ENCODE assay signal across 30 cellular contexts in the genomic region with DNA sequence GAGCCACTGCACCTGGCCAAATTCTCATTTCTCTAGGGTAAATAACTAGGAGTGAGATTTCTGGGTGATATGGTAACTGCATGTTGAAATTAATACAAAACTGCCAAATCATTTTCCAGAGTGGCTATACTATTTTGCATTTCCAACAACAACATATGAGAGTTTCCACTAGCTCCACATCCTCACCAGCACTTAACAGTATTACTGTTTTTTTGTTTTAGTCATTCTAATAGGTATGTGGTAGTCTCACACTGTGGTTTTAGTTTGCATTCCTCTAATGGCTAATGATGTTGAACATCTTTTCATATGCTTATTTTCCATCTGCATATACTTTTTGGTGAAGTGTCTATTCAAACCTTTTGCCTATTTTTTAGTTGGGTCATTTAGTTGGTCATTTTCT. TPM values are rescaled to one million over a fixed set of nuclear protein-coding genes. Genes with fewer than 3 reads are reported as not detected.
DNase-seq lines count a peak whose midpoint lies in the region; ATAC-seq and TF ChIP-seq lines count a peak whose summit lies in the region.
"Had no signal": no experiment of that assay in that cellular context is flagged by ENCODE, and none has a peak within 500 bp of the region (broad histone marks: within the 10 kb centered on the region; RNA-seq: fewer than 3 reads in every experiment).

No MANE protein-coding gene starts in this region.

- POLR2A ChIA-PET in activated B cell treated with CpG ODN at 0.5 μM for 24 hours (lab: Charles Lee): interaction anchor here (0.6 to 19.6 kb wide), 11 partner anchors 10 to 566 kb away, joined by 3 to 2953 read pairs (median 5); no protein-coding TSS in a partner anchor

- H3K27ac ChIP-seq in iPS-20b (ENCODE audit: low read length): peak overlapping the region; percentile 21
- no peak overlapping the region for H3K27ac ChIP-seq in prostate gland
- H3K27ac ChIP-seq: heart right ventricle, neutrophil had no signal

- peaks cover 74% of the 10 kb centered on the region for H3K4me1 Mint-ChIP-seq in activated T-cell treated with anti-CD3 and anti-CD28 coated beads, Interleukin-2, amount 50 U/mL, for 72 hours (ENCODE audit: low read depth)
- H3K4me1 Mint-ChIP-seq in activated B cell treated with CpG ODN at 0.5 μM for 24 hours: peaks cover 61% of the 10 kb centered on the region
- peaks cover 71% of the 10 kb centered on the region for H3K4me1 Mint-ChIP-seq in stimulated activated naive CD8-positive, alpha-beta T cell treated with anti-CD3 and anti-CD28 coated beads, Interleukin-15, amount 100 ng/mL, for 72 hours

- no peak for DNase-seq in activated T-cell treated with anti-CD3 and anti-CD28 coated beads, Interleukin-2, amount 50 U/mL, for 72 hours
- DNase-seq in activated T-cell treated with anti-CD3 and anti-CD28 coated beads, Interleukin-2, amount 50 U/mL, for 1 hour: no peak
- DNase-seq in activated B cell treated with CpG ODN at 0.5 μM for 24 hours (no peak), prostate gland (ENCODE audit: low spot score) (no peak), HUDEP-2 (lab: John Stamatoyannopoulos, UW; ENCODE audit: unreplicated experiment in 76 of 76) (no peak), sciatic nerve (ENCODE audit: low spot score) (no peak)
- DNase-seq in stimulated activated naive CD8-positive, alpha-beta T cell treated with anti-CD3 and anti-CD28 coated beads, Interleukin-15, amount 100 ng/mL, for 72 hours: no peak
- DNase-seq: activated CD4-positive, alpha-beta T cell treated with anti-CD3 and anti-CD28 coated beads, Interleukin-2, amount 50 U/mL, for 1 hour; activated CD8-positive, alpha-beta memory T cell treated with anti-CD3 and anti-CD28 coated beads, Interleukin-2, amount 50 U/mL, for 48 hours; activated gamma-delta T cell treated with Interleukin-2 at 50 U/mL for 16 hours; anterior cingulate cortex; BE2C; cortex of kidney; foreskin fibroblast; heart right ventricle; mucosa of descending colon; NCI-H1092 treated with DMSO at 0.1 percent for 48 hours; NCI-H1930; NCI-H524; PC-3; sigmoid colon; stimulated activated CD4-positive, alpha-beta T cell treated with anti-CD3 and anti-CD28 coated beads, Interleukin-4, amount 100 ng/mL, for 4 hours; stimulated activated naive CD4-positive, alpha-beta T cell treated with Interleukin-2 at 50 U/mL for 16 hours had no signal

- peak overlapping the region in 1 of 2 donors; percentile 3 for H3K4me3 Mint-ChIP-seq in activated T-cell treated with anti-CD3 and anti-CD28 coated beads, Interleukin-2, amount 50 U/mL, for 72 hours
- H3K4me3 Mint-ChIP-seq in activated B cell treated with CpG ODN at 0.5 μM for 24 hours: peak overlapping the region; percentile 16
- H3K4me3 Mint-ChIP-seq in stimulated activated naive CD8-positive, alpha-beta T cell treated with anti-CD3 and anti-CD28 coated beads, Interleukin-15, amount 100 ng/mL, for 72 hours: peak overlapping the region in 1 of 2 donors; percentile 23

- H3K9ac ChIP-seq in iPS-20b (ENCODE audit: low read depth, low read length): no peak overlapping the region

- H3K27me3 ChIP-seq in iPS-20b (ENCODE audit: insufficient read depth, low read length): no peaks in the 10 kb centered on the region
- H3K27me3 ChIP-seq in prostate gland (replicated peaks; ENCODE audit: insufficient read depth): no peaks in the 10 kb centered on the region
- H3K27me3 ChIP-seq: heart right ventricle, sigmoid colon had no signal

- H3K9me3 ChIP-seq in iPS-20b (ENCODE audit: insufficient read depth, low read depth, low read length) (peaks cover 15% of the 10 kb centered on the region; the same call in 1 of the 2 replicates), prostate gland (no peaks in the 10 kb centered on the region)
- H3K9me3 ChIP-seq: BE2C, neutrophil, sigmoid colon had no signal

- intact Hi-C loops in activated B cell treated with CpG ODN at 0.5 μM for 24 hours (cut with micrococcal nuclease) (no loop called here), prostate gland (cut with DNase I) (loop anchor here (5.0 kb wide), 1 partner anchor 656 kb away; no protein-coding TSS in a partner anchor), sciatic nerve (cut with DNase I) (no loop called here)

- peak overlapping the region; percentile 12 for H3K27ac Mint-ChIP-seq in activated T-cell treated with anti-CD3 and anti-CD28 coated beads, Interleukin-2, amount 50 U/mL, for 72 hours
- peak overlapping the region; percentile 99 for H3K27ac Mint-ChIP-seq in activated B cell treated with CpG ODN at 0.5 μM for 24 hours
- H3K27ac Mint-ChIP-seq in stimulated activated naive CD8-positive, alpha-beta T cell treated with anti-CD3 and anti-CD28 coated beads, Interleukin-15, amount 100 ng/mL, for 72 hours: peak overlapping the region; percentile 81 to 94
- H3K27ac Mint-ChIP-seq: progenitor cell of endocrine pancreas had no signal

- H3K4me3 ChIP-seq in iPS-20b (ENCODE audit: low read length) (no peak overlapping the region), prostate gland (no peak overlapping the region)
- H3K4me3 ChIP-seq: HAP-1, heart right ventricle, lung, mucosa of descending colon, sigmoid colon had no signal

- TF ChIP-seq POLR2A in prostate gland (IDR thresholded peaks at IDR 0.05): no peak

- H3K9me3 Mint-ChIP-seq in activated T-cell treated with anti-CD3 and anti-CD28 coated beads, Interleukin-2, amount 50 U/mL, for 72 hours: peaks cover 9 to 10% of the 10 kb centered on the region in 2 donors
- H3K9me3 Mint-ChIP-seq in activated B cell treated with CpG ODN at 0.5 μM for 24 hours: peaks cover 7% of the 10 kb centered on the region
- H3K9me3 Mint-ChIP-seq in stimulated activated naive CD8-positive, alpha-beta T cell treated with anti-CD3 and anti-CD28 coated beads, Interleukin-15, amount 100 ng/mL, for 72 hours: peaks cover 14 to 18% of the 10 kb centered on the region in 2 donors

- ATAC-seq in activated T-cell treated with anti-CD3 and anti-CD28 coated beads, Interleukin-2, amount 50 U/mL, for 72 hours (replicated peaks in 1 of 2): no peak
- ATAC-seq in activated B cell treated with CpG ODN at 0.5 μM for 24 hours (ENCODE audit: low read depth): no peak
- ATAC-seq in stimulated activated naive CD8-positive, alpha-beta T cell treated with anti-CD3 and anti-CD28 coated beads, Interleukin-15, amount 100 ng/mL, for 72 hours: no peak
- ATAC-seq in sciatic nerve: no peak
- ATAC-seq: esophagus mucosa, heart right ventricle, mucosa of descending colon, PC-3, Right ventricle myocardium inferior had no signal

- H3K36me3 ChIP-seq in iPS-20b (ENCODE audit: insufficient read depth, low read depth, low read length) (no peaks in the 10 kb centered on the region), prostate gland (no peaks in the 10 kb centered on the region)
- H3K36me3 ChIP-seq: BE2C, HAP-1, heart right ventricle, neutrophil, sigmoid colon had no signal

- no peaks in the 10 kb centered on the region for H3K27me3 Mint-ChIP-seq in activated T-cell treated with anti-CD3 and anti-CD28 coated beads, Interleukin-2, amount 50 U/mL, for 72 hours (ENCODE audit: low read depth)
- H3K27me3 Mint-ChIP-seq in activated B cell treated with CpG ODN at 0.5 μM for 24 hours: no peaks in the 10 kb centered on the region
- H3K27me3 Mint-ChIP-seq in stimulated activated naive CD8-positive, alpha-beta T cell treated with anti-CD3 and anti-CD28 coated beads, Interleukin-15, amount 100 ng/mL, for 72 hours: no peaks in the 10 kb centered on the region
- H3K27me3 Mint-ChIP-seq: progenitor cell of endocrine pancreas had no signal

- H3K36me3 Mint-ChIP-seq in activated T-cell treated with anti-CD3 and anti-CD28 coated beads, Interleukin-2, amount 50 U/mL, for 72 hours (ENCODE audit: insufficient read depth in 2 of 2): peaks cover 10 to 22% of the 10 kb centered on the region in 2 donors
- H3K36me3 Mint-ChIP-seq in activated B cell treated with CpG ODN at 0.5 μM for 24 hours (ENCODE audit: low read depth): peaks cover 25% of the 10 kb centered on the region

- peaks cover 15% of the 10 kb centered on the region for H3K4me1 ChIP-seq in iPS-20b (ENCODE audit: insufficient read depth, low read length)
- no peaks in the 10 kb centered on the region for H3K4me1 ChIP-seq in prostate gland (replicated peaks)

- TF ChIP-seq CTCF in activated B cell treated with CpG ODN at 0.5 μM for 24 hours (IDR thresholded peaks at IDR 0.05) (no peak), prostate gland (IDR thresholded peaks at IDR 0.05) (no peak)

- CTCF ChIA-PET in activated B cell treated with CpG ODN at 0.5 μM for 24 hours (lab: Charles Lee): no interaction called here

RNA-seq across cellular contexts. Expression of a gene that starts 5.8 kb away (rescaled TPM):
- total RNA-seq in activated T-cell treated with anti-CD3 and anti-CD28 coated beads, Interleukin-2, amount 50 U/mL, for 72 hours: 10 to 100 TPM; 95.0 TPM
- total RNA-seq in activated B cell treated with CpG ODN at 0.5 μM for 24 hours: 814 and 884 TPM in 2 replicates
- total RNA-seq in prostate gland: 100 to 1,000 TPM; 359 to 556 TPM
- total RNA-seq in sciatic nerve: 434 TPM

Comparison
In these comparisons a context has a peak if more than half of its experiments do, and no peak if none do; other contexts are left out.
1. H3K27ac Mint-ChIP-seq: peak in every context shown above with its lines; median percentile 99 in activated B cell treated with CpG ODN at 0.5 μM for 24 hours; 88 in stimulated activated naive CD8-positive, alpha-beta T cell treated with anti-CD3 and anti-CD28 coated beads, Interleukin-15, amount 100 ng/mL, for 72 hours; 12 in activated T-cell treated with anti-CD3 and anti-CD28 coated beads, Interleukin-2, amount 50 U/mL, for 72 hours.